1 cellular context compared by ENCODE assay signal in genomic region chr1:173459885-173460284, GRCh38.
TF ChIP-seq lines count a peak whose summit lies in the region.

No MANE protein-coding gene starts in this region.

TF ChIP-seq in HepG2, 621 proteins besides CTCF, POLR2A, EP300 and RAD21 (continued from another document):
- TF ChIP-seq, protein P1, sequence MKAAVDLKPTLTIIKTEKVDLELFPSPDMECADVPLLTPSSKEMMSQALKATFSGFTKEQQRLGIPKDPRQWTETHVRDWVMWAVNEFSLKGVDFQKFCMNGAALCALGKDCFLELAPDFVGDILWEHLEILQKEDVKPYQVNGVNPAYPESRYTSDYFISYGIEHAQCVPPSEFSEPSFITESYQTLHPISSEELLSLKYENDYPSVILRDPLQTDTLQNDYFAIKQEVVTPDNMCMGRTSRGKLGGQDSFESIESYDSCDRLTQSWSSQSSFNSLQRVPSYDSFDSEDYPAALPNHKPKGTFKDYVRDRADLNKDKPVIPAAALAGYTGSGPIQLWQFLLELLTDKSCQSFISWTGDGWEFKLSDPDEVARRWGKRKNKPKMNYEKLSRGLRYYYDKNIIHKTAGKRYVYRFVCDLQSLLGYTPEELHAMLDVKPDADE (CRISPR knock-in tag; IDR thresholded peaks at IDR 0.05): no peak
- TF ChIP-seq THAP8 (CRISPR knock-in tag; IDR thresholded peaks at IDR 0.05; ENCODE audit: borderline replicate concordance) (no peak), ZSCAN22 (CRISPR knock-in tag; IDR thresholded peaks at IDR 0.05) (no peak), ZNF460 (CRISPR knock-in tag; IDR thresholded peaks at IDR 0.05; ENCODE audit: borderline replicate concordance) (no peak), RXRB (CRISPR knock-in tag; IDR thresholded peaks at IDR 0.05; ENCODE audit: borderline replicate concordance) (no peak), LCORL (IDR thresholded peaks at IDR 0.05) (no peak), LCORL (CRISPR knock-in tag; IDR thresholded peaks at IDR 0.05) (no peak), RFX1 (IDR thresholded peaks at IDR 0.05) (no peak)
